In genomic region chr15:67094001-67094826, GRCh38 we compare ENCODE assay signal across 22 cellular contexts. TPM values are rescaled to one million over a fixed set of nuclear protein-coding genes. Genes with fewer than 3 reads are reported as not detected.
DNase-seq lines count a peak whose midpoint lies in the region; ATAC-seq, FAIRE-seq and TF ChIP-seq lines count a peak whose summit lies in the region.
"Had no signal": no experiment of that assay in that cellular context is flagged by ENCODE, and none has a peak within 500 bp of the region (broad histone marks: within the 10 kb centered on the region; RNA-seq: fewer than 3 reads in every experiment).

No MANE protein-coding gene starts in this region.

- peaks cover 72 to 100% (median 89%) of the 10 kb centered on the region in 4 donors for H3K4me1 Mint-ChIP-seq in CD4-positive, alpha-beta memory T cell

- no peak for ATAC-seq in GM18870 (IDR thresholded peaks at IDR 0.05; ENCODE audit: unreplicated experiment)
- no peak for ATAC-seq in body of pancreas

- no peak for DNase-seq in CD4-positive, alpha-beta memory T cell
- DNase-seq in keratinocyte (ENCODE audit: low read depth, low spot score) (no peak), NOMO-1 treated with dmso at 0.1 percent for 144 hours (lab: John Stamatoyannopoulos, UW; ENCODE audit: unreplicated experiment) (no peak), body of pancreas (no peak), AML-193 (lab: John Stamatoyannopoulos, UW) (no peak)
- DNase-seq: activated CD4-positive, CD25-positive, alpha-beta regulatory T cell treated with anti-CD3 and anti-CD28 coated beads, Interleukin-2, amount 50 U/mL, for 72 hours; activated CD8-positive, alpha-beta memory T cell treated with anti-CD3 and anti-CD28 coated beads, Interleukin-2, amount 50 U/mL, for 48 hours; activated naive CD4-positive, alpha-beta T cell treated with Interleukin-2 at 50 U/mL for 16 hours; BE2C; DMS 273 treated with DMSO at 0.1 percent for 48 hours; foreskin fibroblast; islet precursor cell; mesendoderm; NCI-H2029 treated with DMSO at 0.1 percent for 48 hours; T1000 had no signal

- H3K4me2 ChIP-seq in BLaER1 treated with 17β-estradiol and CSF1 and Interleukin-3, amounts not matched to agents 10 nM and 100 nM: peak overlapping the region; percentile 83 to 98 (median 93)
- peak overlapping the region; percentile 50 for H3K4me2 ChIP-seq in SU-DHL-6 (ENCODE audit: low read depth, low read length, poor library complexity, severe bottlenecking)
- peak overlapping the region; percentile 55 for H3K4me2 ChIP-seq in keratinocyte (ENCODE audit: control insufficient read depth, extremely low read depth, insufficient read depth, low read depth, low read length)

- no peaks in the 10 kb centered on the region for H3K9me3 ChIP-seq in BLaER1 treated with 17β-estradiol and CSF1 and Interleukin-3, amounts not matched to agents 10 nM and 100 nM (replicated peaks in 1 of 11)
- no peaks in the 10 kb centered on the region for H3K9me3 ChIP-seq in CD4-positive, alpha-beta memory T cell (ENCODE audit: control insufficient read depth in 1 of 2, low read length in 2 of 2)
- no peaks in the 10 kb centered on the region for H3K9me3 ChIP-seq in SU-DHL-6 (ENCODE audit: insufficient read depth, low read length)
- no peaks in the 10 kb centered on the region for H3K9me3 ChIP-seq in keratinocyte (ENCODE audit: control insufficient read depth, low read depth, low read length)
- no peaks in the 10 kb centered on the region for H3K9me3 ChIP-seq in body of pancreas
- H3K9me3 ChIP-seq: BE2C, tibial artery had no signal

- no peaks in the 10 kb centered on the region for H3K27me3 ChIP-seq in BLaER1 treated with 17β-estradiol and CSF1 and Interleukin-3, amounts not matched to agents 10 nM and 100 nM
- H3K27me3 ChIP-seq in CD4-positive, alpha-beta memory T cell (ENCODE audit: insufficient read depth, low read length): no peaks in the 10 kb centered on the region
- H3K27me3 ChIP-seq in SU-DHL-6 (ENCODE audit: low read length) (no peaks in the 10 kb centered on the region), keratinocyte (ENCODE audit: control insufficient read depth, extremely low read depth, insufficient read depth, low read length) (no peaks in the 10 kb centered on the region), body of pancreas (no peaks in the 10 kb centered on the region)
- H3K27me3 ChIP-seq: BE2C, tibial artery had no signal

- peaks cover 31 to 86% (median 80%) of the 10 kb centered on the region in 11 experiments; a peak in 21 of 22 replicates for H3K36me3 ChIP-seq in BLaER1 treated with 17β-estradiol and CSF1 and Interleukin-3, amounts not matched to agents 10 nM and 100 nM
- peaks cover 14% of the 10 kb centered on the region for H3K36me3 ChIP-seq in CD4-positive, alpha-beta memory T cell (ENCODE audit: insufficient read depth, low read length)
- no peaks in the 10 kb centered on the region for H3K36me3 ChIP-seq in SU-DHL-6 (ENCODE audit: low read length)
- peaks cover 3 to 22% of the 10 kb centered on the region in 2 experiments for H3K36me3 ChIP-seq in keratinocyte (ENCODE audit: control insufficient read depth in 2 of 2, extremely low read depth in 1 of 2, insufficient read depth in 2 of 2, low read length in 2 of 2)
- H3K36me3 ChIP-seq in body of pancreas (replicated peaks in 1 of 2; ENCODE audit: insufficient read depth in 1 of 2, low read depth in 2 of 2): no peaks in the 10 kb centered on the region
- H3K36me3 ChIP-seq: BE2C had no signal

- peak overlapping the region in 5 of 7 donors; percentile 36 to 99 (median 83) for H3K27ac Mint-ChIP-seq in CD4-positive, alpha-beta memory T cell

- H3K4me1 ChIP-seq in BLaER1 treated with 17β-estradiol and CSF1 and Interleukin-3, amounts not matched to agents 10 nM and 100 nM: peaks cover 98 to 100% (median 100%) of the 10 kb centered on the region in 10 experiments
- H3K4me1 ChIP-seq in CD4-positive, alpha-beta memory T cell (ENCODE audit: insufficient read depth, low read length): peaks cover 100% of the 10 kb centered on the region
- peaks cover 87% of the 10 kb centered on the region for H3K4me1 ChIP-seq in keratinocyte (ENCODE audit: control insufficient read depth, extremely low read depth, insufficient read depth, low read length)
- H3K4me1 ChIP-seq in body of pancreas: peaks cover 57% of the 10 kb centered on the region

- peak overlapping the region in 2 of 8 donors; percentile 13 to 20 for H3K4me3 Mint-ChIP-seq in CD4-positive, alpha-beta memory T cell
- H3K4me3 Mint-ChIP-seq: nephron had no signal

- CTCF ChIA-PET in CD4-positive, alpha-beta memory T cell (lab: Charles Lee; ENCODE audit: partially characterized antibody): interaction anchor here (0.9 to 2.2 kb wide), 5 partner anchors 8 to 148 kb away, joined by 3 to 6 read pairs (median 3); no protein-coding TSS in a partner anchor

- peak; percentile 13 for FAIRE-seq in keratinocyte (lab: Jason Lieb, UNC)
- FAIRE-seq: colon, endometrium had no signal

- H4K20me1 ChIP-seq in BLaER1 treated with 17β-estradiol and CSF1 and Interleukin-3, amounts not matched to agents 10 nM and 100 nM: peaks cover 96 to 100% (median 99%) of the 10 kb centered on the region in 11 experiments
- no peaks in the 10 kb centered on the region for H4K20me1 ChIP-seq in SU-DHL-6 (ENCODE audit: low read depth, low read length)
- H4K20me1 ChIP-seq in keratinocyte (ENCODE audit: control insufficient read depth, extremely low read depth, insufficient read depth, low read length): peaks cover 13% of the 10 kb centered on the region

- peak overlapping the region; percentile 50 to 84 (median 75); a peak in 20 of 22 replicates for H3K27ac ChIP-seq in BLaER1 treated with 17β-estradiol and CSF1 and Interleukin-3, amounts not matched to agents 10 nM and 100 nM
- H3K27ac ChIP-seq in CD4-positive, alpha-beta memory T cell (ENCODE audit: low read depth, low read length): no peak overlapping the region
- peak overlapping the region; percentile 69 for H3K27ac ChIP-seq in SU-DHL-6 (ENCODE audit: low read depth, low read length)
- peak overlapping the region; percentile 64 for H3K27ac ChIP-seq in keratinocyte (ENCODE audit: control insufficient read depth, insufficient read depth, low read length)
- H3K27ac ChIP-seq in body of pancreas: no peak overlapping the region
- H3K27ac ChIP-seq: tibial artery had no signal

- H3K9ac ChIP-seq in BLaER1 treated with 17β-estradiol and CSF1 and Interleukin-3, amounts not matched to agents 10 nM and 100 nM: peak overlapping the region; percentile 12 to 74 (median 59); a peak in 20 of 22 replicates
- peak overlapping the region; percentile 35 for H3K9ac ChIP-seq in SU-DHL-6 (ENCODE audit: low read length)
- peak overlapping the region; percentile 48 for H3K9ac ChIP-seq in keratinocyte (ENCODE audit: control insufficient read depth, extremely low read depth, insufficient read depth, low read length)

- peaks cover 26 to 49% of the 10 kb centered on the region in 2 donors for H3K36me3 Mint-ChIP-seq in CD4-positive, alpha-beta memory T cell

- TF ChIP-seq CTCF in SU-DHL-6 (IDR thresholded peaks at IDR 0.05; ENCODE audit: insufficient read depth, low read length, poor library complexity, severe bottlenecking) (no peak), keratinocyte (optimal IDR thresholded peaks at IDR 0.05 in 1 of 3, IDR thresholded peaks at IDR 0.05 in 1 of 3, conservative IDR thresholded peaks at IDR 0.05 in 1 of 3; ENCODE audit: extremely low read depth in 1 of 3, insufficient read depth in 2 of 3, low read length in 3 of 3) (no peak), body of pancreas (IDR thresholded peaks at IDR 0.05) (no peak)

- peak overlapping the region in 7 of 10 experiments; percentile 3 to 45 (median 20); a peak in 8 of 20 replicates for H3K4me3 ChIP-seq in BLaER1 treated with 17β-estradiol and CSF1 and Interleukin-3, amounts not matched to agents 10 nM and 100 nM
- H3K4me3 ChIP-seq in CD4-positive, alpha-beta memory T cell (ENCODE audit: low read length in 2 of 2): no peak overlapping the region
- no peak overlapping the region for H3K4me3 ChIP-seq in SU-DHL-6 (ENCODE audit: insufficient read depth, low read length, poor library complexity, severe bottlenecking)
- H3K4me3 ChIP-seq in keratinocyte (ENCODE audit: control insufficient read depth in 2 of 3, extremely low read depth in 1 of 3, insufficient read depth in 2 of 3, low read depth in 1 of 3, low read length in 3 of 3): no peak overlapping the region
- no peak overlapping the region for H3K4me3 ChIP-seq in body of pancreas
- H3K4me3 ChIP-seq: tibial artery had no signal

- intact Hi-C loops in CD4-positive, alpha-beta memory T cell (cut with micrococcal nuclease): no loop called here
- intact Hi-C loops in body of pancreas (cut with DNase I): no loop called here

- 62 to 72% methylated on average over 5 to 15 of the region's 15 CpGs for WGBS in body of pancreas, 2 donors

- H3F3A ChIP-seq in SU-DHL-6 (ENCODE audit: insufficient read depth): peaks cover 14% of the 10 kb centered on the region

- no peaks in the 10 kb centered on the region for H3K27me3 Mint-ChIP-seq in CD4-positive, alpha-beta memory T cell

- no peaks in the 10 kb centered on the region for H3K9me2 ChIP-seq in SU-DHL-6 (replicated peaks; ENCODE audit: insufficient read depth, low read length)

- no peaks in the 10 kb centered on the region for H3K9me1 ChIP-seq in keratinocyte (ENCODE audit: control insufficient read depth, extremely low read depth, insufficient read depth, low read length)

- no peak for TF ChIP-seq POLR2A in body of pancreas (IDR thresholded peaks at IDR 0.05)

- H2AFZ ChIP-seq in SU-DHL-6 (ENCODE audit: low read depth, low read length, severe bottlenecking) (no peak overlapping the region), keratinocyte (ENCODE audit: control insufficient read depth, low read length) (no peak overlapping the region)

- H3K9me3 Mint-ChIP-seq in CD4-positive, alpha-beta memory T cell: peaks cover 0 to 3% (median 0%) of the 10 kb centered on the region in 8 donors
- H3K9me3 Mint-ChIP-seq: nephron had no signal

- POLR2A ChIA-PET in CD4-positive, alpha-beta memory T cell (lab: Charles Lee; ENCODE audit: partially characterized antibody): interaction anchor here (0.6 to 16.2 kb wide), 5 partner anchors 9 to 24 kb away, joined by 3 to 382 read pairs (median 61); partner anchors contain the start of gene SMAD3

- dilution Hi-C loops in keratinocyte (cut with MboI; ENCODE audit: extremely low pct_ligation_motif_present, low sequenced_read_pairs): no loop called here

- H3K79me2 ChIP-seq in SU-DHL-6 (ENCODE audit: insufficient read depth, low read length): peaks cover 16% of the 10 kb centered on the region
- peaks cover 87% of the 10 kb centered on the region for H3K79me2 ChIP-seq in keratinocyte (ENCODE audit: control insufficient read depth, insufficient read depth, low read length)

RNA-seq across cellular contexts. Expression of gene SMAD3, which starts 28.8 kb away (rescaled TPM):
- total RNA-seq in CD4-positive, alpha-beta memory T cell: 100 to 1,000 TPM; 189 to 197 TPM
- polyA plus RNA-seq in CD4-positive, alpha-beta memory T cell: 10 to 100 TPM; 14.6 to 31.9 TPM
- 30.6 to 52.9 TPM (median 33.7 TPM) in 3 replicates for polyA plus RNA-seq in keratinocyte
- 8.1 TPM for polyA plus RNA-seq in keratinocyte (2011; ENCODE audit: low read depth)
- polyA plus RNA-seq in keratinocyte (2011; cell fraction: cytosol; rRNA removed): 23.9 and 26.7 TPM in 2 replicates
- 74.9 and 76.8 TPM in 2 replicates for polyA plus RNA-seq in keratinocyte (2011; cell fraction: nucleus; rRNA removed)
- 26.5 and 44.9 TPM in 2 replicates for polyA plus RNA-seq in keratinocyte (2012; ENCODE audit: low replicate concordance)
- polyA minus RNA-seq in keratinocyte: 45.4 to 160 TPM (median 47.7 TPM) in 3 replicates
- 23.8 TPM for polyA minus RNA-seq in keratinocyte (2011; cell fraction: cytosol; rRNA and poly(A)+ RNA removed)
- 30.5 and 55.1 TPM in 2 replicates for polyA minus RNA-seq in keratinocyte (2011; cell fraction: nucleus; rRNA and poly(A)+ RNA removed)
- total RNA-seq in body of pancreas: 10 to 100 TPM; 19.7 to 52.4 TPM

Comparison
In these comparisons a context has a peak if more than half of its experiments do, and no peak if none do; other contexts are left out.
1. H3K27ac ChIP-seq: peak in BLaER1 treated with 17β-estradiol and CSF1 and Interleukin-3, amounts not matched to agents 10 nM and 100 nM (11 of 11), SU-DHL-6 (single experiment) and keratinocyte (single experiment); none in CD4-positive, alpha-beta memory T cell (single experiment) and body of pancreas (0 of 4).
2. H3K4me3 ChIP-seq: peak in BLaER1 treated with 17β-estradiol and CSF1 and Interleukin-3, amounts not matched to agents 10 nM and 100 nM (7 of 10); none in CD4-positive, alpha-beta memory T cell (0 of 2), SU-DHL-6 (single experiment), keratinocyte (0 of 3) and body of pancreas (0 of 2).
3. Peak in every context shown above with its lines, with median percentiles within 50 percentile points of each other: H3K4me2 ChIP-seq and H3K9ac ChIP-seq.